ENCODE assay signal across 8 cellular contexts in genomic region chr20:59032023-59032712, GRCh38. TPM values are rescaled to one million over a fixed set of nuclear protein-coding genes. Genes with fewer than 3 reads are reported as not detected.
DNase-seq lines count a peak whose midpoint lies in the region; ATAC-seq and TF ChIP-seq lines count a peak whose summit lies in the region.

Gene ATP5F1E (minus strand): TSS chr20:59032335. CDS start chr20:59032251, 84 bp downstream.

- no peak for TF ChIP-seq CTCF in CD8-positive, alpha-beta T cell (IDR thresholded peaks at IDR 0.05)

- H3K4me3 ChIP-seq in CD8-positive, alpha-beta T cell (ENCODE audit: low read depth, low read length): peak within 1 kb of the TSS; percentile 89

- H3K27ac ChIP-seq in CD8-positive, alpha-beta T cell (ENCODE audit: low read depth, low read length): peak within 1 kb of the TSS; percentile 67

- peak within 1 kb of the TSS; percentile 95 for H3K27ac Mint-ChIP-seq in CD8-positive, alpha-beta T cell

- intact Hi-C loops in CD8-positive, alpha-beta T cell (cut with DNase I, micrococcal nuclease): loop anchor here (1.0 to 10.0 kb wide), 12 partner anchors 10 to 797 kb away; partner anchors contain the start of genes NELFCD (in 2 of the 2), PRELID3B (in 2 of the 2), VAPB (in 2 of the 2) and STX16 (in 1 of the 2)

- no peaks in the 10 kb centered on the region for H3K9me3 Mint-ChIP-seq in CD8-positive, alpha-beta T cell

- peak; percentile 97 for ATAC-seq in CD8-positive, alpha-beta T cell
- peak; percentile 93 for ATAC-seq in GM19468 (IDR thresholded peaks at IDR 0.05; ENCODE audit: extremely low read depth, unreplicated experiment)

- POLR2A ChIA-PET in CD8-positive, alpha-beta T cell (lab: Charles Lee): interaction anchor here (0.5 to 3.4 kb wide), 33 partner anchors 10 to 1411 kb away, joined by 3 to 46 read pairs (median 5); partner anchors contain the start of genes NELFCD, PRELID3B and TUBB1

- no peaks in the 10 kb centered on the region for H3K27me3 ChIP-seq in CD8-positive, alpha-beta T cell (ENCODE audit: insufficient read depth, low read length)

- H3K4me1 ChIP-seq in CD8-positive, alpha-beta T cell (ENCODE audit: insufficient read depth, low read length): peaks cover 56% of the 10 kb centered on the region

- no peaks in the 10 kb centered on the region for H3K27me3 Mint-ChIP-seq in CD8-positive, alpha-beta T cell (ENCODE audit: low read depth)

- CTCF ChIA-PET in CD8-positive, alpha-beta T cell (lab: Charles Lee): interaction anchor here (0.6 to 1.5 kb wide), 8 partner anchors 9 to 381 kb away, joined by 3 to 5 read pairs (median 3); partner anchors contain the start of genes STX16 and ZNF831

- peak within 1 kb of the TSS; percentile 95 for H3K4me3 Mint-ChIP-seq in CD8-positive, alpha-beta T cell

- peaks cover 73% of the 10 kb centered on the region for H3K36me3 Mint-ChIP-seq in CD8-positive, alpha-beta T cell

- peak; percentile 95 to 98 (median 97) for DNase-seq in CD8-positive, alpha-beta T cell
- DNase-seq in HT-29 (ENCODE audit: low spot score) (peak; percentile 99), medulla oblongata (ENCODE audit: extremely low spot score) (peak; percentile 97)
- peak; percentile 96 for DNase-seq in NK-92 treated with Interleukin-12 subunit alpha and Interleukin-12 subunit beta, amount 100 ng/mL, for 24 hours (lab: John Stamatoyannopoulos, UW)
- peak; percentile 98 for DNase-seq in activated CD8-positive, alpha-beta memory T cell treated with anti-CD3 and anti-CD28 coated beads for 24 hours
- DNase-seq in effector CD4-positive, alpha-beta T cell: peak; percentile 95
- peak; percentile 90 to 94 (median 94) for DNase-seq in stimulated activated CD4-positive, alpha-beta T cell treated with anti-CD3 and anti-CD28 coated beads, TNF-alpha, amount 100 ng/mL, for 48 hours (ENCODE audit: low read depth in 3 of 3)

- peaks cover 60% of the 10 kb centered on the region for H3K4me1 Mint-ChIP-seq in CD8-positive, alpha-beta T cell (ENCODE audit: low read depth)

- H3K36me3 ChIP-seq in CD8-positive, alpha-beta T cell (ENCODE audit: insufficient read depth, low read length): peaks cover 25% of the 10 kb centered on the region

- H3K9me3 ChIP-seq in CD8-positive, alpha-beta T cell (ENCODE audit: low read length): no peaks in the 10 kb centered on the region

RNA-seq across cellular contexts. Expression of gene ATP5F1E, which starts in this region (rescaled TPM):
- total RNA-seq in CD8-positive, alpha-beta T cell: 10 to 100 TPM; 50.4 to 52.2 TPM
- total RNA-seq in HT-29 (2014; rRNA removed; shearing (Covaris generic)): 45.1 and 47.4 TPM in 2 replicates

Comparison
In these comparisons a context has a peak if more than half of its experiments do, and no peak if none do; other contexts are left out.
1. Peak in every context shown above with its lines: DNase-seq, ATAC-seq, H3K4me3 ChIP-seq and H3K27ac ChIP-seq.